Comparison of ENCODE assay signal across 8 cellular contexts in genomic region chr14:23351681-23352505, GRCh38. TPM values are rescaled to one million over a fixed set of nuclear protein-coding genes. Genes with fewer than 3 reads are reported as not detected.
DNase-seq lines count a peak whose midpoint lies in the region; ATAC-seq lines count a peak whose summit lies in the region.

No MANE protein-coding gene starts in this region.

- H3K4me3 ChIP-seq in iPS-11a (ENCODE audit: low read depth, low read length) (peak overlapping the region; percentile 66), skeletal muscle tissue (ENCODE audit: low read length in 3 of 3) (peak overlapping the region; percentile 56 to 66 (median 59))

- H3K27ac ChIP-seq in angular gyrus (ENCODE audit: low read depth, low read length) (peak overlapping the region; percentile 93), skeletal muscle tissue (ENCODE audit: low read depth, low read length) (no peak overlapping the region)

- H3K4me1 ChIP-seq in skeletal muscle tissue (ENCODE audit: control insufficient read depth in 3 of 3, insufficient read depth in 3 of 3, low read length in 3 of 3): peaks cover 9 to 12% (median 11%) of the 10 kb centered on the region in 3 donors

- no peaks in the 10 kb centered on the region for H3K9me3 ChIP-seq in skeletal muscle tissue (ENCODE audit: control insufficient read depth in 3 of 3, low read length in 3 of 3)

- DNase-seq in NCI-H748 (lab: John Stamatoyannopoulos, UW; ENCODE audit: unreplicated experiment): peak; percentile 68
- DNase-seq in NCI-H748 treated with DMSO at 0.1 percent for 48 hours (lab: John Stamatoyannopoulos, UW): no peak
- no peak for DNase-seq in RPMI8226
- no peak for DNase-seq in Kasumi-1 (lab: John Stamatoyannopoulos, UW)

- no peak for ATAC-seq in HG02973 (IDR thresholded peaks at IDR 0.05; ENCODE audit: unreplicated experiment)

- H3K36me3 ChIP-seq in skeletal muscle tissue (ENCODE audit: control insufficient read depth in 3 of 3, insufficient read depth in 3 of 3, low read length in 3 of 3): no peaks in the 10 kb centered on the region

- peaks cover 22 to 45% (median 45%) of the 10 kb centered on the region in 3 donors for H3K27me3 ChIP-seq in skeletal muscle tissue (ENCODE audit: control insufficient read depth in 3 of 3, insufficient read depth in 3 of 3, low read length in 3 of 3)

- peak overlapping the region in 2 of 3 donors; percentile 20 to 45 for H3K9ac ChIP-seq in skeletal muscle tissue (ENCODE audit: low read depth in 1 of 3, low read length in 3 of 3)

RNA-seq across cellular contexts. Expression of gene SLC22A17, which starts 0.8 kb away (rescaled TPM):
- total RNA-seq in skeletal muscle tissue: 12.5 TPM

RNA-seq across cellular contexts. Expression of gene EFS, which starts 13.1 kb away (rescaled TPM):
- total RNA-seq in skeletal muscle tissue: 17.2 TPM

RNA-seq across cellular contexts. Expression of gene IL25, which starts 20.7 kb away (rescaled TPM):
- total RNA-seq in skeletal muscle tissue: not detected

RNA-seq across cellular contexts. Expression of gene CMTM5, which starts 25.0 kb away (rescaled TPM):
- total RNA-seq in skeletal muscle tissue: 2.1 TPM

RNA-seq across cellular contexts. Expression of gene PABPN1, which starts 30.6 kb away (rescaled TPM):
- total RNA-seq in skeletal muscle tissue: 40.7 TPM
